ENCODE assay signal across 38 cellular contexts in the genomic region with DNA sequence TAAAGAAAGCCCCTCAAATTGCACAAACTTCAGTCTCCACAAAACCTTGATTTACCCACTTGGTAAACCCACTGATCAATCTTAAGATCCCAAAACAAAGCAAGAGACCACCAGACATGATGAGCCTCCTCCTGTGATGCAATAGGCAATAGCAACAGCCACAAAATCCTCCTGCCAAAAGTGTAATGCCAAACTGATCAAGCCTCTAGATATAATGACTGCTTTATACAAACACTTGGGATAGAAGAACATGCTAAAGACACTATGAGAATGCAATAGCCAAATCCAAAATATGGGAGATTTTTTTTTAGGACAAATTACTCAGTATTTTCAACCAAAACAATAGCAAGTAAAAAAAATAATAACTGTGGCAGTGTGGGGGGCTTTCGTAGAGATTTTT.
"Had no signal": no experiment of that assay in that cellular context is flagged by ENCODE, and none has a peak within 500 bp of the region (broad histone marks: within the 10 kb centered on the region; RNA-seq: fewer than 3 reads in every experiment).

No MANE protein-coding gene starts in this region.

- H3K4me3 ChIP-seq: ascending aorta, cardiac muscle cell had no signal

- H3K27ac Mint-ChIP-seq: activated B cell treated with CpG ODN at 0.5 μM for 24 hours; activated CD4-positive, alpha-beta memory T cell treated with anti-CD3 and anti-CD28 coated beads for 36 hours; activated CD4-positive, alpha-beta T cell treated with anti-CD3 and anti-CD28 coated beads, Interleukin-2, amount 10 ng/mL, durations not matched to agents 24 days and 14 days; activated CD8-positive, alpha-beta memory T cell treated with anti-CD3 and anti-CD28 coated beads, Interleukin-2, amount 10 ng/mL, durations not matched to agents 7 days and 5 days; activated CD8-positive, alpha-beta T cell treated with anti-CD3 and anti-CD28 coated beads, Interleukin-2, amount 10 ng/mL, durations not matched to agents 7 days and 5 days; activated naive CD4-positive, alpha-beta T cell treated with anti-CD3 and anti-CD28 coated beads, Interleukin-2, amount 10 ng/mL, durations not matched to agents 7 days and 5 days; activated naive CD4-positive, alpha-beta T cell treated with anti-CD3 and anti-CD28 coated beads, Interleukin-2, amount 50 U/mL, for 24 hours; activated naive CD8-positive, alpha-beta T cell; activated naive CD8-positive, alpha-beta T cell treated with anti-CD3 and anti-CD28 coated beads, Interleukin-2, amount 10 ng/mL, durations not matched to agents 7 days and 5 days; activated naive CD8-positive, alpha-beta T cell treated with anti-CD3 and anti-CD28 coated beads, Interleukin-2, amount 50 U/mL, for 24 hours; activated T-cell treated with anti-CD3 and anti-CD28 coated beads, Interleukin-2, amount 50 U/mL, for 24 hours; activated T-helper 2 cell treated with anti-CD3 and anti-CD28 coated beads, Interferon-gamma antibody, Interleukin-2, Interleukin-4, amounts not matched to agents 10 μg/mL and 5 μg/mL and 100 μg/mL, durations not matched to agents 14 hours and 24 hours and 36 hours; T-helper 1 cell treated with Interleukin-12 subunit alpha and Interleukin-12 subunit beta and Interleukin-4 antibody, amounts not matched to agents 30 μg/mL and 1 μg/mL, for 36 hours; T-helper 2 cell treated with Interferon-gamma antibody and Interleukin-4, amounts not matched to agents 5 μg/mL and 100 μg/mL, for 36 hours had no signal

- DNase-seq: activated B cell treated with CpG ODN at 0.5 μM for 24 hours; activated CD4-positive, alpha-beta memory T cell treated with anti-CD3 and anti-CD28 coated beads for 36 hours; activated CD4-positive, alpha-beta T cell treated with anti-CD3 and anti-CD28 coated beads for 4 hours; activated CD4-positive, alpha-beta T cell treated with anti-CD3 and anti-CD28 coated beads, Interleukin-2, amount 10 ng/mL, durations not matched to agents 24 days and 14 days; activated CD4-positive, alpha-beta T cell treated with anti-CD3 and anti-CD28 coated beads, Interleukin-2, amount 50 U/mL, for 1 hour; activated CD4-positive, alpha-beta T cell treated with anti-CD3 and anti-CD28 coated beads, Interleukin-2, amount 50 U/mL, for 4 hours; activated CD4-positive, CD25-positive, alpha-beta regulatory T cell treated with anti-CD3 and anti-CD28 coated beads, Interleukin-2, amount 50 U/mL, for 72 hours; activated CD8-positive, alpha-beta memory T cell treated with anti-CD3 and anti-CD28 coated beads for 24 hours; activated CD8-positive, alpha-beta memory T cell treated with anti-CD3 and anti-CD28 coated beads, Interleukin-2, amount 10 ng/mL, durations not matched to agents 7 days and 5 days; activated CD8-positive, alpha-beta memory T cell treated with anti-CD3 and anti-CD28 coated beads, Interleukin-2, amount 50 U/mL, for 48 hours; activated CD8-positive, alpha-beta T cell treated with anti-CD3 and anti-CD28 coated beads, Interleukin-2, amount 10 ng/mL, durations not matched to agents 7 days and 5 days; activated effector memory CD4-positive, alpha-beta T cell treated with Interleukin-2 at 50 U/mL for 16 hours; activated gamma-delta T cell; activated naive CD4-positive, alpha-beta T cell treated with anti-CD3 and anti-CD28 coated beads, Interleukin-2, amount 10 ng/mL, durations not matched to agents 7 days and 5 days; activated naive CD4-positive, alpha-beta T cell treated with Interleukin-2 at 50 U/mL for 16 hours; activated naive CD8-positive, alpha-beta T cell treated with anti-CD3 and anti-CD28 coated beads, Interleukin-2, amount 10 ng/mL, durations not matched to agents 7 days and 5 days; activated naive CD8-positive, alpha-beta T cell treated with anti-CD3 and anti-CD28 coated beads, Interleukin-2, amount 50 U/mL, for 24 hours; activated T-cell treated with anti-CD3 and anti-CD28 coated beads, Interleukin-2, amount 50 U/mL, for 24 hours; activated T-cell treated with anti-CD3 and anti-CD28 coated beads, Interleukin-2, amount 50 U/mL, for 48 hours; amygdala; anterior cingulate cortex; caudate nucleus; cerebellar nuclear complex; T-helper 1 cell; T-helper 2 cell; T-helper 9 cell had no signal

- H3K36me3 ChIP-seq: ascending aorta, cardiac muscle cell had no signal

- H3K4me1 Mint-ChIP-seq: activated B cell treated with CpG ODN at 0.5 μM for 24 hours; central memory CD8-positive, alpha-beta T cell had no signal

- H3K4me3 Mint-ChIP-seq: activated B cell treated with CpG ODN at 0.5 μM for 24 hours; activated CD4-positive, alpha-beta memory T cell treated with anti-CD3 and anti-CD28 coated beads for 36 hours; activated CD4-positive, alpha-beta T cell treated with anti-CD3 and anti-CD28 coated beads, Interleukin-2, amount 10 ng/mL, durations not matched to agents 24 days and 14 days; activated CD8-positive, alpha-beta memory T cell treated with anti-CD3 and anti-CD28 coated beads, Interleukin-2, amount 10 ng/mL, durations not matched to agents 7 days and 5 days; activated CD8-positive, alpha-beta T cell treated with anti-CD3 and anti-CD28 coated beads, Interleukin-2, amount 10 ng/mL, durations not matched to agents 7 days and 5 days; activated naive CD4-positive, alpha-beta T cell treated with anti-CD3 and anti-CD28 coated beads, Interleukin-2, amount 10 ng/mL, durations not matched to agents 7 days and 5 days; activated naive CD4-positive, alpha-beta T cell treated with anti-CD3 and anti-CD28 coated beads, Interleukin-2, amount 50 U/mL, for 24 hours; activated naive CD8-positive, alpha-beta T cell; activated naive CD8-positive, alpha-beta T cell treated with anti-CD3 and anti-CD28 coated beads, Interleukin-2, amount 10 ng/mL, durations not matched to agents 7 days and 5 days; activated naive CD8-positive, alpha-beta T cell treated with anti-CD3 and anti-CD28 coated beads, Interleukin-2, amount 50 U/mL, for 24 hours; activated T-cell treated with anti-CD3 and anti-CD28 coated beads, Interleukin-2, amount 50 U/mL, for 24 hours; brain; central memory CD8-positive, alpha-beta T cell; T-helper 1 cell treated with Interleukin-12 subunit alpha and Interleukin-12 subunit beta and Interleukin-4 antibody, amounts not matched to agents 30 μg/mL and 1 μg/mL, for 36 hours; T-helper 2 cell treated with Interferon-gamma antibody and Interleukin-4, amounts not matched to agents 5 μg/mL and 100 μg/mL, for 36 hours had no signal

- H3K4me1 ChIP-seq: ascending aorta had no signal

- H3K27ac ChIP-seq: ascending aorta, cardiac muscle cell, VCaP had no signal

- H3K27me3 Mint-ChIP-seq: activated CD4-positive, alpha-beta memory T cell treated with anti-CD3 and anti-CD28 coated beads for 36 hours; activated CD4-positive, alpha-beta T cell treated with anti-CD3 and anti-CD28 coated beads, Interleukin-2, amount 10 ng/mL, durations not matched to agents 24 days and 14 days; activated CD8-positive, alpha-beta memory T cell treated with anti-CD3 and anti-CD28 coated beads, Interleukin-2, amount 10 ng/mL, durations not matched to agents 7 days and 5 days; activated naive CD4-positive, alpha-beta T cell treated with anti-CD3 and anti-CD28 coated beads, Interleukin-2, amount 10 ng/mL, durations not matched to agents 7 days and 5 days; activated naive CD4-positive, alpha-beta T cell treated with anti-CD3 and anti-CD28 coated beads, Interleukin-2, amount 50 U/mL, for 24 hours; activated naive CD8-positive, alpha-beta T cell; activated naive CD8-positive, alpha-beta T cell treated with anti-CD3 and anti-CD28 coated beads, Interleukin-2, amount 10 ng/mL, durations not matched to agents 7 days and 5 days; activated naive CD8-positive, alpha-beta T cell treated with anti-CD3 and anti-CD28 coated beads, Interleukin-2, amount 50 U/mL, for 24 hours; activated T-cell treated with anti-CD3 and anti-CD28 coated beads, Interleukin-2, amount 50 U/mL, for 24 hours; brain; central memory CD8-positive, alpha-beta T cell had no signal

- H3K27me3 ChIP-seq: ascending aorta, cardiac muscle cell had no signal

- ATAC-seq: activated CD8-positive, alpha-beta memory T cell treated with anti-CD3 and anti-CD28 coated beads, Interleukin-2, amount 10 ng/mL, durations not matched to agents 7 days and 5 days; activated CD8-positive, alpha-beta T cell treated with anti-CD3 and anti-CD28 coated beads, Interleukin-2, amount 10 ng/mL, durations not matched to agents 7 days and 5 days; activated naive CD8-positive, alpha-beta T cell treated with anti-CD3 and anti-CD28 coated beads, Interleukin-2, amount 50 U/mL, for 24 hours had no signal

- H3K9me3 Mint-ChIP-seq: activated naive CD4-positive, alpha-beta T cell treated with anti-CD3 and anti-CD28 coated beads, Interleukin-2, amount 50 U/mL, for 24 hours; activated naive CD8-positive, alpha-beta T cell treated with anti-CD3 and anti-CD28 coated beads, Interleukin-2, amount 50 U/mL, for 24 hours; central memory CD8-positive, alpha-beta T cell had no signal

- FAIRE-seq: bronchial epithelial cell, TTC549 had no signal

- H3K9me3 ChIP-seq: ascending aorta had no signal
